Comparison of ENCODE assay signal across 1 cellular context in genomic region chr11:126437731-126438130, GRCh38.
TF ChIP-seq lines count a peak whose summit lies in the region.

No MANE protein-coding gene starts in this region.

TF ChIP-seq in K562, 482 proteins besides CTCF, POLR2A, EP300 and RAD21 (continued from another document):
- TF ChIP-seq MTF1 (CRISPR knock-in tag; IDR thresholded peaks at IDR 0.05; ENCODE audit: borderline replicate concordance): no peak
- TF ChIP-seq HNRNPL (IDR thresholded peaks at IDR 0.05; ENCODE audit: low read depth, low read length): no peak
- 0 out of 4 replicates have a peak, but pooled peaks of 1 of the 2 experiments have one; percentile 13 for TF ChIP-seq KDM1A (IDR thresholded peaks at IDR 0.05)
- no peak for TF ChIP-seq POLR2AphosphoS2 (IDR thresholded peaks at IDR 0.05; ENCODE audit: low read length)
- no peak for TF ChIP-seq RBM34 (IDR thresholded peaks at IDR 0.05; ENCODE audit: borderline replicate concordance, insufficient read depth, low read length)
